21 cellular contexts compared by ENCODE assay signal in genomic region chr3:155326901-155327300, GRCh38. TPM values are rescaled to one million over a fixed set of nuclear protein-coding genes. Genes with fewer than 3 reads are reported as not detected.
"Had no signal": no experiment of that assay in that cellular context is flagged by ENCODE, and none has a peak within 500 bp of the region (broad histone marks: within the 10 kb centered on the region; RNA-seq: fewer than 3 reads in every experiment).

No MANE protein-coding gene starts in this region.

- H3K4me2 ChIP-seq: hepatocyte had no signal

- H3K27ac ChIP-seq: cardiac muscle cell, hepatocyte, neutrophil, tibial artery had no signal

- H2AFZ ChIP-seq: hepatocyte had no signal

- DNase-seq: activated CD4-positive, alpha-beta T cell treated with anti-CD3 and anti-CD28 coated beads, Interleukin-2, amount 50 U/mL, for 48 hours; activated CD4-positive, CD25-positive, alpha-beta regulatory T cell treated with anti-CD3 and anti-CD28 coated beads, Interleukin-2, amount 50 U/mL, for 72 hours; activated naive CD4-positive, alpha-beta T cell treated with anti-CD3 and anti-CD28 coated beads for 36 hours; naive thymus-derived CD8-positive, alpha-beta T cell; posterior cingulate gyrus; retina; stimulated activated CD4-positive, alpha-beta T cell treated with anti-CD3 and anti-CD28 coated beads, Interleukin-2, amount 100 ng/mL, for 48 hours; stimulated activated naive CD4-positive, alpha-beta T cell; T1000; tibial artery had no signal

- H3K4me3 ChIP-seq: cardiac muscle cell, hepatocyte, tibial artery had no signal

- H3K4me1 ChIP-seq: tibial artery had no signal

- H3K79me2 ChIP-seq: hepatocyte had no signal

- ATAC-seq: activated T-helper 17 cell treated with anti-CD3 and anti-CD28 coated beads, Interleukin-2, amount 50 U/mL, for 72 hours; left lobe of liver; naive thymus-derived CD8-positive, alpha-beta T cell had no signal

- H3K27me3 ChIP-seq: cardiac muscle cell, hepatocyte, neutrophil, tibial artery had no signal

- H3K9me3 ChIP-seq: neutrophil, tibial artery had no signal

- H3K36me3 ChIP-seq: cardiac muscle cell, neutrophil, tibial artery had no signal

RNA-seq across cellular contexts. Expression of gene STRIT1, which starts 33.4 kb away (rescaled TPM):
- total RNA-seq: activated naive CD4-positive, alpha-beta T cell treated with anti-CD3 and anti-CD28 coated beads for 36 hours; activated T-helper 17 cell treated with anti-CD3 and anti-CD28 coated beads, Interleukin-2, amount 50 U/mL, for 72 hours; astrocyte; cardiac muscle cell; dermis microvascular lymphatic vessel endothelial cell; epithelial cell of proximal tubule; glomerular endothelial cell; left lobe of liver; naive thymus-derived CD8-positive, alpha-beta T cell; subcutaneous adipose tissue had no signal
- polyA plus RNA-seq: cardiac muscle cell; keratinocyte; naive thymus-derived CD8-positive, alpha-beta T cell had no signal
